8 cellular contexts compared by ENCODE assay signal in genomic region chr12:21773263-21773741, GRCh38. TPM values are rescaled to one million over a fixed set of nuclear protein-coding genes. Genes with fewer than 3 reads are reported as not detected.
DNase-seq lines count a peak whose midpoint lies in the region; ATAC-seq and TF ChIP-seq lines count a peak whose summit lies in the region.

No MANE protein-coding gene starts in this region.

- peaks cover 25 to 51% of the 10 kb centered on the region in 2 donors for H3K27me3 Mint-ChIP-seq in natural killer cell (ENCODE audit: low read depth in 2 of 2)

- no peak overlapping the region for H3K27ac Mint-ChIP-seq in natural killer cell

- CTCF ChIA-PET in Panc1 (lab: Charles Lee) = no interaction called here

- no peak for DNase-seq in Panc1 (ENCODE audit: low read depth, low spot score)
- peak; percentile 70 for DNase-seq in Right ventricle myocardium inferior (ENCODE audit: missing footprints)
- DNase-seq in SW 1271 (lab: John Stamatoyannopoulos, UW) = no peak
- no peak for DNase-seq in natural killer cell

- H3K9me3 ChIP-seq in ES-I3 (ENCODE audit: control insufficient read depth, insufficient read depth, low read length) = no peaks in the 10 kb centered on the region
- H3K9me3 ChIP-seq in Panc1 (ENCODE audit: control insufficient read depth, insufficient read depth, low read depth, low read length) = no peaks in the 10 kb centered on the region

- intact Hi-C loops in Panc1 (cut with micrococcal nuclease; ENCODE audit: unreplicated experiment) (no loop called here), Right ventricle myocardium inferior (cut with DNase I) (loop anchor here (5.0 kb wide), 2 partner anchors 59 to 61 kb away; no protein-coding TSS in a partner anchor), natural killer cell (cut with micrococcal nuclease) (no loop called here)

- H3K36me3 Mint-ChIP-seq in natural killer cell = peaks cover 20% of the 10 kb centered on the region

- in situ Hi-C loops in Panc1 (cut with HindIII; ENCODE audit: low pct_unique_long_range_greater_than_20kb, low sequenced_read_pairs) = no loop called here

- H3K4me3 ChIP-seq in Panc1 (ENCODE audit: low read depth in 2 of 2, low read length in 2 of 2) = no peak overlapping the region
- peak overlapping the region; percentile 49 for H3K4me3 ChIP-seq in rectal smooth muscle tissue (ENCODE audit: low read length)

- H3K4me1 ChIP-seq in ES-I3 (ENCODE audit: insufficient read depth, low read length) (no peaks in the 10 kb centered on the region), Panc1 (ENCODE audit: control insufficient read depth, insufficient read depth, low read length) (no peaks in the 10 kb centered on the region), rectal smooth muscle tissue (ENCODE audit: control insufficient read depth, insufficient read depth, low read length) (peaks cover 12% of the 10 kb centered on the region)

- peak; percentile 14; the same call in 1 of the 2 replicates for TF ChIP-seq CTCF in Panc1 (IDR thresholded peaks at IDR 0.05)
- no peak for TF ChIP-seq CTCF in natural killer cell (IDR thresholded peaks at IDR 0.05)

- H3K27me3 ChIP-seq in Panc1 (ENCODE audit: control insufficient read depth, insufficient read depth, low read length) = peaks cover 7% of the 10 kb centered on the region
- H3K27me3 ChIP-seq in rectal smooth muscle tissue (ENCODE audit: control insufficient read depth, insufficient read depth, low read length) = no peaks in the 10 kb centered on the region

- ATAC-seq in Panc1 = no peak
- ATAC-seq in Right ventricle myocardium inferior = peak; percentile 36
- no peak for ATAC-seq in GM21390 (IDR thresholded peaks at IDR 0.05; ENCODE audit: unreplicated experiment)
- ATAC-seq in natural killer cell = no peak
- ATAC-seq in GM18505 (IDR thresholded peaks at IDR 0.05; ENCODE audit: unreplicated experiment) = no peak

- no peak for TF ChIP-seq POLR2A in GM18505 (IDR thresholded peaks at IDR 0.05; ENCODE audit: borderline replicate concordance, extremely low read depth, insufficient read depth, insufficient read length)

- POLR2A ChIA-PET in Panc1 (lab: Charles Lee) = no interaction called here

- peaks cover 0 to 3% of the 10 kb centered on the region in 2 donors for H3K9me3 Mint-ChIP-seq in natural killer cell

- H3K9ac ChIP-seq in ES-I3 (ENCODE audit: low read depth, low read length) (peak overlapping the region; percentile 60; the same call in 1 of the 2 replicates), rectal smooth muscle tissue (ENCODE audit: low read length) (no peak overlapping the region)

- no peaks in the 10 kb centered on the region for H3K36me3 ChIP-seq in ES-I3 (ENCODE audit: insufficient read depth, low read length)
- H3K36me3 ChIP-seq in Panc1 (ENCODE audit: control insufficient read depth, insufficient read depth, low read length) = no peaks in the 10 kb centered on the region
- no peaks in the 10 kb centered on the region for H3K36me3 ChIP-seq in rectal smooth muscle tissue (ENCODE audit: control insufficient read depth, insufficient read depth, low read length)

- no peak overlapping the region for H3K4me3 Mint-ChIP-seq in natural killer cell

- H3K4me1 Mint-ChIP-seq in natural killer cell = no peaks in the 10 kb centered on the region

- no TSS peak for BruUV-seq in Panc1 (replicated peaks; lab: Mats Ljungman, UMichigan)

- no peak overlapping the region for H3K27ac ChIP-seq in Panc1 (ENCODE audit: low read length)
- H3K27ac ChIP-seq in rectal smooth muscle tissue (ENCODE audit: low read depth, low read length) = peak overlapping the region; percentile 92

RNA-seq across cellular contexts. Expression of gene KCNJ8, which starts 1.2 kb away (rescaled TPM):
- total RNA-seq in Panc1 (2021; ENCODE audit: unreplicated experiment) (not detected), Right ventricle myocardium inferior (57.0 TPM), natural killer cell (not detected)
- polyA plus RNA-seq in Panc1 (2012; ENCODE audit: insufficient read length) = not detected

Comparison
In these comparisons a context has a peak if more than half of its experiments do, and no peak if none do; other contexts are left out.
1. RNA of gene KCNJ8, which starts 1.2 kb away (total RNA-seq): 57.0 TPM in Right ventricle myocardium inferior (single experiment); not detected in Panc1 (single experiment) and not detected in natural killer cell; every median in the first group is over 10 times any median in the second.